In the genomic region with DNA sequence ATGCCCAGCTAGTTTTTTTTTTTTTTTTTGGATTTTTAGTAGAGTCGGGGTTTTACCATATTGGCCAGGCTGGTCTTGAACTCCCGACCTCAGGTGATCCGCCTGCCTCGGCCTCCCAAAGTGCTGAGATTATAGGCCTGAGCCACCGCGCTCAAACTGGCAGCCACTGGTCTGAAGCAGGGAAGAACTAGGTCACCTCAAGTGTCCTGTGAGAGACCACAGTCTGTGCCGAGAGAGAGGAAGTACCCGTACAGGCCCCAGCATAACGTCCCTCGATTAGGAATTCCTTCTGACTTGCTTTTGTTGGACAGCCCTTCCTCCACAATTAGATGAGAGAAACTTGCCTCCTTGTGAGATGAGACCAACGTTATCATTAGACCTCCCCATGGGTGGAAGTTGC, we compare ENCODE assay signal across 1 cellular context.
TF ChIP-seq lines count a peak whose summit lies in the region.

No MANE protein-coding gene starts in this region.

TF ChIP-seq in GM23338, 12 proteins besides CTCF, POLR2A, EP300 and RAD21:
- no peak for TF ChIP-seq POLR2AphosphoS5 (IDR thresholded peaks at IDR 0.05; ENCODE audit: low read depth)
- TF ChIP-seq, protein P1, sequence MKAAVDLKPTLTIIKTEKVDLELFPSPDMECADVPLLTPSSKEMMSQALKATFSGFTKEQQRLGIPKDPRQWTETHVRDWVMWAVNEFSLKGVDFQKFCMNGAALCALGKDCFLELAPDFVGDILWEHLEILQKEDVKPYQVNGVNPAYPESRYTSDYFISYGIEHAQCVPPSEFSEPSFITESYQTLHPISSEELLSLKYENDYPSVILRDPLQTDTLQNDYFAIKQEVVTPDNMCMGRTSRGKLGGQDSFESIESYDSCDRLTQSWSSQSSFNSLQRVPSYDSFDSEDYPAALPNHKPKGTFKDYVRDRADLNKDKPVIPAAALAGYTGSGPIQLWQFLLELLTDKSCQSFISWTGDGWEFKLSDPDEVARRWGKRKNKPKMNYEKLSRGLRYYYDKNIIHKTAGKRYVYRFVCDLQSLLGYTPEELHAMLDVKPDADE (IDR thresholded peaks at IDR 0.05): no peak
- no peak for TF ChIP-seq JUNB (IDR thresholded peaks at IDR 0.05; ENCODE audit: unreplicated experiment)
- no peak for TF ChIP-seq NANOG (IDR thresholded peaks at IDR 0.05; ENCODE audit: borderline replicate concordance)
- no peak for TF ChIP-seq EZH2 (IDR thresholded peaks at IDR 0.05; ENCODE audit: low read depth, unreplicated experiment)
- no peak for TF ChIP-seq ZNF114 (CRISPR knock-in tag; IDR thresholded peaks at IDR 0.05)
- no peak for TF ChIP-seq STAT1 (IDR thresholded peaks at IDR 0.05; ENCODE audit: unreplicated experiment)
- TF ChIP-seq EZH2phosphoT487 (IDR thresholded peaks at IDR 0.05; ENCODE audit: unreplicated experiment): no peak
- TF ChIP-seq, protein P2, sequence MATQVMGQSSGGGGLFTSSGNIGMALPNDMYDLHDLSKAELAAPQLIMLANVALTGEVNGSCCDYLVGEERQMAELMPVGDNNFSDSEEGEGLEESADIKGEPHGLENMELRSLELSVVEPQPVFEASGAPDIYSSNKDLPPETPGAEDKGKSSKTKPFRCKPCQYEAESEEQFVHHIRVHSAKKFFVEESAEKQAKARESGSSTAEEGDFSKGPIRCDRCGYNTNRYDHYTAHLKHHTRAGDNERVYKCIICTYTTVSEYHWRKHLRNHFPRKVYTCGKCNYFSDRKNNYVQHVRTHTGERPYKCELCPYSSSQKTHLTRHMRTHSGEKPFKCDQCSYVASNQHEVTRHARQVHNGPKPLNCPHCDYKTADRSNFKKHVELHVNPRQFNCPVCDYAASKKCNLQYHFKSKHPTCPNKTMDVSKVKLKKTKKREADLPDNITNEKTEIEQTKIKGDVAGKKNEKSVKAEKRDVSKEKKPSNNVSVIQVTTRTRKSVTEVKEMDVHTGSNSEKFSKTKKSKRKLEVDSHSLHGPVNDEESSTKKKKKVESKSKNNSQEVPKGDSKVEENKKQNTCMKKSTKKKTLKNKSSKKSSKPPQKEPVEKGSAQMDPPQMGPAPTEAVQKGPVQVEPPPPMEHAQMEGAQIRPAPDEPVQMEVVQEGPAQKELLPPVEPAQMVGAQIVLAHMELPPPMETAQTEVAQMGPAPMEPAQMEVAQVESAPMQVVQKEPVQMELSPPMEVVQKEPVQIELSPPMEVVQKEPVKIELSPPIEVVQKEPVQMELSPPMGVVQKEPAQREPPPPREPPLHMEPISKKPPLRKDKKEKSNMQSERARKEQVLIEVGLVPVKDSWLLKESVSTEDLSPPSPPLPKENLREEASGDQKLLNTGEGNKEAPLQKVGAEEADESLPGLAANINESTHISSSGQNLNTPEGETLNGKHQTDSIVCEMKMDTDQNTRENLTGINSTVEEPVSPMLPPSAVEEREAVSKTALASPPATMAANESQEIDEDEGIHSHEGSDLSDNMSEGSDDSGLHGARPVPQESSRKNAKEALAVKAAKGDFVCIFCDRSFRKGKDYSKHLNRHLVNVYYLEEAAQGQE (IDR thresholded peaks at IDR 0.05; ENCODE audit: unreplicated experiment): no peak
- no peak for TF ChIP-seq CREB1 (CRISPR knock-in tag; IDR thresholded peaks at IDR 0.05; ENCODE audit: low read depth)
- TF ChIP-seq, protein P3, sequence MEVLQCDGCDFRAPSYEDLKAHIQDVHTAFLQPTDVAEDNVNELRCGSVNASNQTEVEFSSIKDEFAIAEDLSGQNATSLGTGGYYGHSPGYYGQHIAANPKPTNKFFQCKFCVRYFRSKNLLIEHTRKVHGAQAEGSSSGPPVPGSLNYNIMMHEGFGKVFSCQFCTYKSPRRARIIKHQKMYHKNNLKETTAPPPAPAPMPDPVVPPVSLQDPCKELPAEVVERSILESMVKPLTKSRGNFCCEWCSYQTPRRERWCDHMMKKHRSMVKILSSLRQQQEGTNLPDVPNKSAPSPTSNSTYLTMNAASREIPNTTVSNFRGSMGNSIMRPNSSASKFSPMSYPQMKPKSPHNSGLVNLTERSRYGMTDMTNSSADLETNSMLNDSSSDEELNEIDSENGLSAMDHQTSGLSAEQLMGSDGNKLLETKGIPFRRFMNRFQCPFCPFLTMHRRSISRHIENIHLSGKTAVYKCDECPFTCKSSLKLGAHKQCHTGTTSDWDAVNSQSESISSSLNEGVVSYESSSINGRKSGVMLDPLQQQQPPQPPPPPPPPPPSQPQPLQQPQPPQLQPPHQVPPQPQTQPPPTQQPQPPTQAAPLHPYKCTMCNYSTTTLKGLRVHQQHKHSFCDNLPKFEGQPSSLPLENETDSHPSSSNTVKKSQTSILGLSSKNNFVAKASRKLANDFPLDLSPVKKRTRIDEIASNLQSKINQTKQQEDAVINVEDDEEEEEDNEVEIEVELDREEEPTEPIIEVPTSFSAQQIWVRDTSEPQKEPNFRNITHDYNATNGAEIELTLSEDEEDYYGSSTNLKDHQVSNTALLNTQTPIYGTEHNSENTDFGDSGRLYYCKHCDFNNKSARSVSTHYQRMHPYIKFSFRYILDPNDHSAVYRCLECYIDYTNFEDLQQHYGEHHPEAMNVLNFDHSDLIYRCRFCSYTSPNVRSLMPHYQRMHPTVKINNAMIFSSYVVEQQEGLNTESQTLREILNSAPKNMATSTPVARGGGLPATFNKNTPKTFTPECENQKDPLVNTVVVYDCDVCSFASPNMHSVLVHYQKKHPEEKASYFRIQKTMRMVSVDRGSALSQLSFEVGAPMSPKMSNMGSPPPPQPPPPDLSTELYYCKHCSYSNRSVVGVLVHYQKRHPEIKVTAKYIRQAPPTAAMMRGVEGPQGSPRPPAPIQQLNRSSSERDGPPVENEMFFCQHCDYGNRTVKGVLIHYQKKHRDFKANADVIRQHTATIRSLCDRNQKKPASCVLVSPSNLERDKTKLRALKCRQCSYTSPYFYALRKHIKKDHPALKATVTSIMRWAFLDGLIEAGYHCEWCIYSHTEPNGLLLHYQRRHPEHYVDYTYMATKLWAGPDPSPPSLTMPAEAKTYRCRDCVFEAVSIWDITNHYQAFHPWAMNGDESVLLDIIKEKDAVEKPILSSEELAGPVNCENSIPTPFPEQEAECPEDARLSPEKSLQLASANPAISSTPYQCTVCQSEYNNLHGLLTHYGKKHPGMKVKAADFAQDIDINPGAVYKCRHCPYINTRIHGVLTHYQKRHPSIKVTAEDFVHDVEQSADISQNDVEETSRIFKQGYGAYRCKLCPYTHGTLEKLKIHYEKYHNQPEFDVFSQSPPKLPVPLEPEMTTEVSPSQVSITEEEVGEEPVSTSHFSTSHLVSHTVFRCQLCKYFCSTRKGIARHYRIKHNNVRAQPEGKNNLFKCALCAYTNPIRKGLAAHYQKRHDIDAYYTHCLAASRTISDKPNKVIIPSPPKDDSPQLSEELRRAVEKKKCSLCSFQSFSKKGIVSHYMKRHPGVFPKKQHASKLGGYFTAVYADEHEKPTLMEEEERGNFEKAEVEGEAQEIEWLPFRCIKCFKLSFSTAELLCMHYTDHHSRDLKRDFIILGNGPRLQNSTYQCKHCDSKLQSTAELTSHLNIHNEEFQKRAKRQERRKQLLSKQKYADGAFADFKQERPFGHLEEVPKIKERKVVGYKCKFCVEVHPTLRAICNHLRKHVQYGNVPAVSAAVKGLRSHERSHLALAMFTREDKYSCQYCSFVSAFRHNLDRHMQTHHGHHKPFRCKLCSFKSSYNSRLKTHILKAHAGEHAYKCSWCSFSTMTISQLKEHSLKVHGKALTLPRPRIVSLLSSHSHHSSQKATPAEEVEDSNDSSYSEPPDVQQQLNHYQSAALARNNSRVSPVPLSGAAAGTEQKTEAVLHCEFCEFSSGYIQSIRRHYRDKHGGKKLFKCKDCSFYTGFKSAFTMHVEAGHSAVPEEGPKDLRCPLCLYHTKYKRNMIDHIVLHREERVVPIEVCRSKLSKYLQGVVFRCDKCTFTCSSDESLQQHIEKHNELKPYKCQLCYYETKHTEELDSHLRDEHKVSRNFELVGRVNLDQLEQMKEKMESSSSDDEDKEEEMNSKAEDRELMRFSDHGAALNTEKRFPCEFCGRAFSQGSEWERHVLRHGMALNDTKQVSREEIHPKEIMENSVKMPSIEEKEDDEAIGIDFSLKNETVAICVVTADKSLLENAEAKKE (CRISPR knock-in tag; IDR thresholded peaks at IDR 0.05): no peak
- TF ChIP-seq ZNF331 (CRISPR knock-in tag; IDR thresholded peaks at IDR 0.05; ENCODE audit: low read depth): no peak
